In the genomic region with DNA sequence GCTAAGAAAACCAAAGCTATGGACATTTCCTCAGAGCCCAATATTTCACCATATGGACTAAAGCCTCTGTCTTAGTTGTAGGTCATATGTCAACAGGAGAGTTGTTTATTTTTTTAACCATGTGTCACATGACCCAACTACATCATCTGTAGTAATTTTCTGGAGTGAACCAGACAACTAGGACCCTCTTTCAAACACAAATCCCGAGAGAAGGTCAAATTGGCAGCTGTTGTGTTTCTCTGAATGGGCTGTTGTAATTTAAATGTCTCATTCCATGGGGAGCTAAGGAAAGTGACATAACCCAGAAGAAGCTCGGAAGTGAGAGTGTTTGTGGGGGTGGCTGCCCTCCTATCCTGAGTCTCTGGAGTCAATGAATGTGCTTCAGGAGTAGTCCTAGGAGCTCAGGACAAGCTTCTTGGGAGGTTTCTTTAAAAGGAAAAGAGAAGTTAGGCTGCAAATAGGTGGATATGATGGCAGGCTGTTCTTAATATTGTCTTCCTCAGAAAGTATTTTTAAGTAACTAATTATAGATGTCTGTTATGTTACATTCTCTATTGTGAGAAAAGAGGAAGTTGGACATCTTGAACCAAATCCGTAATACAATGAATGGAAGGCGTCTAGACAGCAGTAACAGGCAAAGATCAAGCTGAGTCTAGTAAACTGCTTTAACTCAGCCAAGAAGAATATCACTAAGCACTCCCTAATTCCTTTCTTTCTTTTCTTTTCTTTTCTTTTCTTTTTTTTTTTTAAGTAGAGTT, we compare ENCODE assay signal across 10 cellular contexts. TPM values are rescaled to one million over a fixed set of nuclear protein-coding genes. Genes with fewer than 3 reads are reported as not detected.
DNase-seq lines count a peak whose midpoint lies in the region; ATAC-seq, FAIRE-seq and TF ChIP-seq lines count a peak whose summit lies in the region.
"Had no signal": no experiment of that assay in that cellular context is flagged by ENCODE, and none has a peak within 500 bp of the region (broad histone marks: within the 10 kb centered on the region; RNA-seq: fewer than 3 reads in every experiment).

No MANE protein-coding gene starts in this region.

- ATAC-seq in GM21529 (IDR thresholded peaks at IDR 0.05; ENCODE audit: unreplicated experiment) (peak; percentile 87), HG03469 (IDR thresholded peaks at IDR 0.05; ENCODE audit: unreplicated experiment) (peak; percentile 79), pancreas (no peak), omental fat pad (ENCODE audit: low FRiP score) (no peak)

- no peaks in the 10 kb centered on the region for H3K9me3 ChIP-seq in SK-N-SH
- no peaks in the 10 kb centered on the region for H3K9me3 ChIP-seq in pancreas

- H3K4me1 ChIP-seq in SK-N-SH (ENCODE audit: control insufficient read depth in 1 of 2, insufficient read depth in 2 of 2, low read depth in 1 of 2, low read length in 1 of 2): peaks cover 0 to 3% of the 10 kb centered on the region in 2 experiments; a peak in 1 of 4 replicates
- no peaks in the 10 kb centered on the region for H3K4me1 ChIP-seq in pancreas

- peak; percentile 8 for DNase-seq in GM12864 (ENCODE audit: low read depth)
- DNase-seq in fibroblast of mammary gland (ENCODE audit: low read depth): peak; percentile 28
- DNase-seq in SK-N-SH: no peak
- no peak for DNase-seq in pancreas
- no peak for DNase-seq in omental fat pad (ENCODE audit: low spot score)
- no peak for DNase-seq in NCI-H510A (lab: John Stamatoyannopoulos, UW)
- DNase-seq: CD8-positive, alpha-beta memory T cell had no signal

- TF ChIP-seq CTCF in GM12864 (IDR thresholded peaks at IDR 0.05; ENCODE audit: low read depth, low read length, missing control alignments) (no peak), fibroblast of mammary gland (conservative IDR thresholded peaks at IDR 0.05; ENCODE audit: control insufficient read depth, insufficient read depth, low read depth, low read length) (no peak), SK-N-SH (IDR thresholded peaks at IDR 0.05) (no peak), pancreas (IDR thresholded peaks at IDR 0.05) (no peak), omental fat pad (IDR thresholded peaks at IDR 0.05) (no peak)

- H3K27me3 ChIP-seq in SK-N-SH (ENCODE audit: insufficient read depth) (no peaks in the 10 kb centered on the region), pancreas (no peaks in the 10 kb centered on the region)

- H3K9me2 ChIP-seq in SK-N-SH: no peaks in the 10 kb centered on the region

- no peak overlapping the region for H3K9ac ChIP-seq in SK-N-SH

- WGBS in SK-N-SH (ENCODE audit: low lambda C conversion rate): 88% methylated on average over 4 of the region's 4 CpGs
- WGBS in pancreas, 2 donors: 75 to 81% methylated on average over 4 of the region's 4 CpGs

- TF ChIP-seq EP300 in SK-N-SH (IDR thresholded peaks at IDR 0.05; ENCODE audit: borderline replicate concordance in 1 of 2, low read depth in 1 of 2, low read length in 1 of 2): no peak

- H3K36me3 ChIP-seq in SK-N-SH (replicated peaks in 1 of 2; ENCODE audit: control insufficient read depth in 1 of 2, insufficient read depth in 2 of 2, low read length in 1 of 2) (no peaks in the 10 kb centered on the region), pancreas (no peaks in the 10 kb centered on the region)

- H3K27ac ChIP-seq in SK-N-SH (ENCODE audit: low read depth in 2 of 2, low read length in 1 of 2) (no peak overlapping the region), pancreas (no peak overlapping the region)

- no peak for TF ChIP-seq RAD21 in SK-N-SH (IDR thresholded peaks at IDR 0.05; ENCODE audit: low read length)

- H3K4me2 ChIP-seq in SK-N-SH: no peak overlapping the region

- FAIRE-seq in pancreas (lab: Jason Lieb, UNC): no peak
- FAIRE-seq: bronchial epithelial cell had no signal

- POLR2A ChIA-PET in SK-N-SH (lab: Yijun Ruan, JAX): no interaction called here

- H3F3A ChIP-seq in SK-N-SH (replicated peaks; ENCODE audit: insufficient read depth): no peaks in the 10 kb centered on the region

- H2AFZ ChIP-seq in SK-N-SH (ENCODE audit: low read depth): no peak overlapping the region

- H4K20me1 ChIP-seq in SK-N-SH (ENCODE audit: insufficient read depth): no peaks in the 10 kb centered on the region

- no peaks in the 10 kb centered on the region for H3K79me2 ChIP-seq in SK-N-SH (ENCODE audit: insufficient read depth)

- no peak overlapping the region for H3K4me3 ChIP-seq in GM12864 (ENCODE audit: low read depth, low read length)
- H3K4me3 ChIP-seq in fibroblast of mammary gland (ENCODE audit: control insufficient read depth, low read depth, low read length): no peak overlapping the region
- H3K4me3 ChIP-seq in SK-N-SH (ENCODE audit: low read depth in 2 of 2, low read length in 1 of 2): no peak overlapping the region
- H3K4me3 ChIP-seq in pancreas: no peak overlapping the region

- CTCF ChIA-PET in SK-N-SH (lab: Yijun Ruan, JAX): no interaction called here

- intact Hi-C loops in pancreas (cut with DNase I): no loop called here

TF ChIP-seq in SK-N-SH, 30 proteins besides CTCF, POLR2A, EP300 and RAD21:
- TF ChIP-seq EZH2phosphoT487 (IDR thresholded peaks at IDR 0.05; ENCODE audit: borderline replicate concordance, low read depth): no peak
- TF ChIP-seq, protein P1, sequence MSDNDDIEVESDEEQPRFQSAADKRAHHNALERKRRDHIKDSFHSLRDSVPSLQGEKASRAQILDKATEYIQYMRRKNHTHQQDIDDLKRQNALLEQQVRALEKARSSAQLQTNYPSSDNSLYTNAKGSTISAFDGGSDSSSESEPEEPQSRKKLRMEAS (IDR thresholded peaks at IDR 0.05; ENCODE audit: low read depth): no peak

RNA-seq across cellular contexts. Expression of a gene that starts 50.1 kb away (rescaled TPM):
- polyA plus RNA-seq in SK-N-SH (2012; rRNA removed): 23.7 and 38.2 TPM in 2 replicates
- polyA plus RNA-seq in SK-N-SH (2012; cell fraction: cytosol; rRNA removed): 48.6 and 78.5 TPM in 2 replicates
- polyA plus RNA-seq in SK-N-SH (2012; cell fraction: nucleus; rRNA removed): 8.2 and 22.3 TPM in 2 replicates
- 10 to 100 TPM; 21.5 to 48.5 (median 39.1) TPM for total RNA-seq in pancreas
- polyA plus RNA-seq in pancreas: 10 to 100 TPM; 13.3 to 20.0 TPM
- total RNA-seq in omental fat pad: 10 to 100 TPM; 41.6 to 51.9 (median 50.4) TPM

RNA-seq across cellular contexts. Expression of a gene that starts 50.2 kb away (rescaled TPM):
- polyA plus RNA-seq in SK-N-SH (2012; rRNA removed) (1.8 and 2.4 TPM in 2 replicates), pancreas (1 to 10 TPM in 1 of 2 donors, under 1 TPM in 1; 0.91 to 1.8 TPM)
- polyA plus RNA-seq in SK-N-SH (2012; cell fraction: cytosol; rRNA removed): 3.7 and 6.8 TPM in 2 replicates
- polyA plus RNA-seq in SK-N-SH (2012; cell fraction: nucleus; rRNA removed): 0.65 and 1.3 TPM in 2 replicates
- total RNA-seq in pancreas (1 to 10 TPM; 1.6 to 3.7 (median 1.9) TPM), omental fat pad (1 to 10 TPM; 6.1 to 7.4 (median 7.0) TPM)

Comparison
In these comparisons a context has a peak if more than half of its experiments do, and no peak if none do; other contexts are left out.
1. DNase-seq: peak in GM12864 (single experiment) and fibroblast of mammary gland (single experiment); none in SK-N-SH (single experiment), pancreas (0 of 6), omental fat pad (single experiment) and NCI-H510A (single experiment).
2. ATAC-seq: peak in GM21529 (single experiment) and HG03469 (single experiment); none in pancreas (0 of 4) and omental fat pad (single experiment).